8 cellular contexts compared by ENCODE assay signal in the genomic region with DNA sequence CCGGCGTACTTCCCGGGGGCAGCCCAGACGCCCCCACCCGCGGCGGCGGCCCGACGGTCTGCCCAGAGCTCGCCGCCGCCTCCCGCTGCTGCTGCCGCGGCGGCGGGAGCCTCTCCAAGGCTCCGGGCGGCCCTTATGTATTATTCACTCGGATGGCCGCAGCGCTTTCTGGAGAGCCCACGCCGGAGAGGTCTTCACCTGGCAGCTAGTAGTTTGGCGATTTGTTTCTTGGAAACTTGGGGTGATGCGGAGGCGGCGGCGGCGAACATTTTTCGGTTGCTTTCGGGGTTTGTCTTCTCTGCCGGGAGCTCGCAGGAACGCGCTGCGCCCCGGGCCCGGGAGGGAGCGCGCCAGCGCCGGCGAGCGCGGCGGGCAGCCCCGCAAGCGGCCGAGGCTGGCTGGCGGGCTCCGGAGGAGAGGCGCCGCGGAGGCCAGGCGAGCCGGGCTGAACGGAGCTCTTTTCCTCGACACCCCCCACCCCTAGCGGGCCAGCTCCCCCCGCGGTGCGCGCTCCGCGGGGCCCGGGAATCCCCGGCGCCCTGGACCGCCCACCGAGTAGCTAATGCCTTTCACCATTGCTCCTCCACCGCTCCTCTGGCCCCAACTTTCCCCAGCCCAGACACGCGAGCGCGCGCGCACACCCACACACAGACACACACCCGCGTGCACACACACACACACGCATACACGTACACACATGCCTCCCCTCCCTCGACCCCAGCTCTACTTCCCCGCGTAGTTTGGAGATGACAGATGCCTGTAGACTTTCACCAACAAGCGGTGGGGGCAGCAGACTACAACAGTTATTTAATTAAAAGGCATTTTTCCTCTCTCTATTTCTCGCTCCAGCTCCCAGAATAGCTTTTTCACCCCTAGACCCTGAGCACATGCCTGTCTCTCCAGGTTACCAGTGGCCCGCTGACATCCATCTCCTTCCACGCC.
DNase-seq lines count a peak whose midpoint lies in the region; FAIRE-seq and TF ChIP-seq lines count a peak whose summit lies in the region.

No MANE protein-coding gene starts in this region.

- H3K27ac Mint-ChIP-seq in Calu3 (ENCODE audit: unreplicated experiment) = no peak overlapping the region

- peaks cover 37 to 51% of the 10 kb centered on the region in 2 experiments for H3K27me3 ChIP-seq in endothelial cell of umbilical vein (ENCODE audit: control insufficient read depth in 2 of 2, insufficient read depth in 2 of 2, low read length in 2 of 2)
- H3K27me3 ChIP-seq in muscle layer of colon (ENCODE audit: control insufficient read depth in 1 of 2, insufficient read depth in 2 of 2, low read length in 2 of 2) = peaks cover 0 to 32% of the 10 kb centered on the region in 2 donors
- H3K27me3 ChIP-seq in thyroid gland = no peaks in the 10 kb centered on the region

- 0% methylated on average over 28 to 54 of the region's 90 CpGs for WGBS in thyroid gland, 2 donors

- peak overlapping the region; percentile 92 for H3K4me3 Mint-ChIP-seq in Calu3 (ENCODE audit: low read depth, unreplicated experiment)

- H3K9me1 ChIP-seq in endothelial cell of umbilical vein (replicated peaks; ENCODE audit: control insufficient read depth, extremely low read depth, insufficient read depth, low read length) = no peaks in the 10 kb centered on the region

- TF ChIP-seq POLR2A in endothelial cell of umbilical vein (IDR thresholded peaks at IDR 0.05; ENCODE audit: low read depth, low read length) (no peak), thyroid gland (IDR thresholded peaks at IDR 0.05) (peak in 1 of 2 donors; percentile 26)

- no peaks in the 10 kb centered on the region for H3K36me3 ChIP-seq in endothelial cell of umbilical vein (ENCODE audit: control insufficient read depth in 2 of 2, extremely low read depth in 1 of 2, insufficient read depth in 2 of 2, low read length in 2 of 2)
- no peaks in the 10 kb centered on the region for H3K36me3 ChIP-seq in muscle layer of colon (ENCODE audit: insufficient read depth, low read length)
- no peaks in the 10 kb centered on the region for H3K36me3 ChIP-seq in thyroid gland

- peak overlapping the region; percentile 13 to 38 (median 36) for H3K4me3 ChIP-seq in endothelial cell of umbilical vein (replicated peaks in 1 of 3; ENCODE audit: insufficient read depth in 1 of 3, low read depth in 1 of 3, low read length in 3 of 3)
- peak overlapping the region; percentile 67 to 69 for H3K4me3 ChIP-seq in muscle layer of colon (ENCODE audit: low read depth in 1 of 2, low read length in 2 of 2)
- H3K4me3 ChIP-seq in thyroid gland (replicated peaks in 1 of 3) = peak overlapping the region; percentile 28 to 55 (median 52)

- no peak overlapping the region for H3K9ac ChIP-seq in endothelial cell of umbilical vein (replicated peaks; ENCODE audit: extremely low read depth, insufficient read depth, low read length)
- H3K9ac ChIP-seq in muscle layer of colon (ENCODE audit: low read length) = no peak overlapping the region

- dilution Hi-C loops in endothelial cell of umbilical vein (cut with MboI; ENCODE audit: extremely low pct_ligation_motif_present, low sequenced_read_pairs) = no loop called here

- POLR2A ChIA-PET in endothelial cell of umbilical vein (lab: Charles Lee) = no interaction called here

- H3K9me3 Mint-ChIP-seq in Calu3 (ENCODE audit: low read depth, unreplicated experiment) = no peaks in the 10 kb centered on the region

- H3K4me1 ChIP-seq in endothelial cell of umbilical vein (ENCODE audit: control insufficient read depth, extremely low read depth, insufficient read depth, low read length) (peaks cover 15% of the 10 kb centered on the region), muscle layer of colon (ENCODE audit: insufficient read depth, low read length) (peaks cover 4% of the 10 kb centered on the region), thyroid gland (peaks cover 0 to 15% of the 10 kb centered on the region in 2 donors)

- no peaks in the 10 kb centered on the region for H4K20me1 ChIP-seq in endothelial cell of umbilical vein (replicated peaks; ENCODE audit: control insufficient read depth, extremely low read depth, insufficient read depth, low read length)

- TF ChIP-seq CTCF in Calu3 (IDR thresholded peaks at IDR 0.05; ENCODE audit: unreplicated experiment) (no peak), endothelial cell of umbilical vein (IDR thresholded peaks at IDR 0.05; ENCODE audit: extremely low read depth in 1 of 2, insufficient read depth in 1 of 2, low read depth in 1 of 2, low read length in 2 of 2) (no peak), thyroid gland (IDR thresholded peaks at IDR 0.05) (peak in 1 of 6 experiments; percentile 14)

- peaks cover 30% of the 10 kb centered on the region for H3K36me3 Mint-ChIP-seq in Calu3 (ENCODE audit: insufficient read depth, unreplicated experiment)

- peaks cover 38% of the 10 kb centered on the region for H3K27me3 Mint-ChIP-seq in Calu3 (ENCODE audit: unreplicated experiment)

- FAIRE-seq in endothelial cell of umbilical vein (lab: Jason Lieb, UNC) = no peak

- H3K4me1 Mint-ChIP-seq in Calu3 (ENCODE audit: low read depth, unreplicated experiment) = peaks cover 20% of the 10 kb centered on the region

- intact Hi-C loops in Calu3 (cut with micrococcal nuclease; ENCODE audit: unreplicated experiment) (loop anchor here (5.0 to 10.0 kb wide), 2 partner anchors 516 to 684 kb away; no protein-coding TSS in a partner anchor), endothelial cell of umbilical vein (cut with micrococcal nuclease) (loop anchor here (5.0 kb wide), 1 partner anchor 521 kb away; no protein-coding TSS in a partner anchor), thyroid gland (cut with DNase I) (no loop called here)

- H3K79me2 ChIP-seq in endothelial cell of umbilical vein (ENCODE audit: control insufficient read depth, insufficient read depth, low read length) = no peaks in the 10 kb centered on the region

- no peak overlapping the region for H3K27ac ChIP-seq in endothelial cell of umbilical vein (ENCODE audit: insufficient read depth, low read depth, low read length)
- no peak overlapping the region for H3K27ac ChIP-seq in muscle layer of colon (ENCODE audit: low read depth, low read length)
- peak overlapping the region; percentile 74 to 80 (median 77) for H3K27ac ChIP-seq in thyroid gland

- DNase-seq in Calu3 = peak; percentile 26
- peak; percentile 25 for DNase-seq in HT1080 (ENCODE audit: low read depth)
- peak; percentile 16 to 24 for DNase-seq in activated CD4-positive, alpha-beta T cell treated with anti-CD3 and anti-CD28 coated beads, Interleukin-2, amount 50 U/mL, for 4 hours
- peak; percentile 52 for DNase-seq in endothelial cell of umbilical vein (ENCODE audit: low read depth, low spot score)
- DNase-seq in thyroid gland = peak; percentile 56 to 60
- no peak for DNase-seq in MV-4-11 (lab: John Stamatoyannopoulos, UW)
- DNase-seq in NK-92 (lab: John Stamatoyannopoulos, UW; ENCODE audit: unreplicated experiment) = no peak

- H3K9me3 ChIP-seq in endothelial cell of umbilical vein (replicated peaks; ENCODE audit: control insufficient read depth, insufficient read depth, low read length) = no peaks in the 10 kb centered on the region
- H3K9me3 ChIP-seq in muscle layer of colon (ENCODE audit: low read length) = no peaks in the 10 kb centered on the region
- H3K9me3 ChIP-seq in thyroid gland = no peaks in the 10 kb centered on the region

- CTCF ChIA-PET in Calu3 (lab: Charles Lee) = no interaction called here
- CTCF ChIA-PET in endothelial cell of umbilical vein (lab: Charles Lee) = interaction anchor here (0.8 to 2.5 kb wide), 7 partner anchors 10 to 842 kb away, joined by 3 to 11 read pairs (median 5); a partner anchor contains a TSS

- no TSS peak for BruUV-seq in Calu3 (replicated peaks; lab: Mats Ljungman, UMichigan)
- no TSS peak for BruUV-seq in endothelial cell of umbilical vein (replicated peaks; lab: Mats Ljungman, UMichigan)

- peak overlapping the region; percentile 66 for H2AFZ ChIP-seq in endothelial cell of umbilical vein (ENCODE audit: low read depth, low read length)

- peak overlapping the region; percentile 50 for H3K4me2 ChIP-seq in endothelial cell of umbilical vein (ENCODE audit: insufficient read depth, low read length)

TF ChIP-seq in endothelial cell of umbilical vein, 7 proteins besides CTCF, POLR2A, EP300 and RAD21:
- no peak for TF ChIP-seq GATA2 (IDR thresholded peaks at IDR 0.05; ENCODE audit: insufficient read depth, insufficient read length, low read depth, low read length)
- TF ChIP-seq, protein P1, sequence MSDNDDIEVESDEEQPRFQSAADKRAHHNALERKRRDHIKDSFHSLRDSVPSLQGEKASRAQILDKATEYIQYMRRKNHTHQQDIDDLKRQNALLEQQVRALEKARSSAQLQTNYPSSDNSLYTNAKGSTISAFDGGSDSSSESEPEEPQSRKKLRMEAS (IDR thresholded peaks at IDR 0.05; ENCODE audit: insufficient read depth, insufficient read length) = no peak
- TF ChIP-seq POLR2AphosphoS5 (IDR thresholded peaks at IDR 0.05; ENCODE audit: insufficient read depth, low read depth, low read length) = no peak
- TF ChIP-seq JUN (IDR thresholded peaks at IDR 0.05; ENCODE audit: borderline replicate concordance, insufficient read depth, insufficient read length, low read depth) = no peak
- no peak for TF ChIP-seq MYC (IDR thresholded peaks at IDR 0.05; ENCODE audit: low read depth, low read length)
- no peak for TF ChIP-seq FOS (IDR thresholded peaks at IDR 0.05; ENCODE audit: borderline replicate concordance, insufficient read depth, low read length)
- no peak for TF ChIP-seq EZH2 (IDR thresholded peaks at IDR 0.05; ENCODE audit: borderline replicate concordance, low read depth, low read length, severe bottlenecking)

Comparison
In these comparisons a context has a peak if more than half of its experiments do, and no peak if none do; other contexts are left out.
1. DNase-seq: peak in Calu3 (single experiment), HT1080 (single experiment), activated CD4-positive, alpha-beta T cell treated with anti-CD3 and anti-CD28 coated beads, Interleukin-2, amount 50 U/mL, for 4 hours (2 of 2), endothelial cell of umbilical vein (single experiment) and thyroid gland (2 of 2); none in MV-4-11 (single experiment) and NK-92 (single experiment).
2. H3K27ac ChIP-seq: peak in thyroid gland (3 of 3); none in endothelial cell of umbilical vein (single experiment) and muscle layer of colon (single experiment).
3. Peak in every context shown above with its lines, with median percentiles within 50 percentile points of each other: H3K4me3 ChIP-seq.